21 cellular contexts compared by ENCODE assay signal in genomic region chr21:42819861-42820512, GRCh38. TPM values are rescaled to one million over a fixed set of nuclear protein-coding genes. Genes with fewer than 3 reads are reported as not detected.
DNase-seq lines count a peak whose midpoint lies in the region; ATAC-seq, FAIRE-seq and TF ChIP-seq lines count a peak whose summit lies in the region.
"Had no signal": no experiment of that assay in that cellular context is flagged by ENCODE, and none has a peak within 500 bp of the region (broad histone marks: within the 10 kb centered on the region; RNA-seq: fewer than 3 reads in every experiment).

No MANE protein-coding gene starts in this region.

- peaks cover 10 to 19% of the 10 kb centered on the region in 2 experiments for H3K9me3 ChIP-seq in H1 (ENCODE audit: insufficient read depth in 2 of 2, low read depth in 1 of 2, low read length in 1 of 2)
- H3K9me3 ChIP-seq: Peyer's patch had no signal

- no peaks in the 10 kb centered on the region for H3K36me3 ChIP-seq in H1 (ENCODE audit: control insufficient read depth in 2 of 4, insufficient read depth in 4 of 4, low read length in 3 of 4)
- H3K36me3 ChIP-seq: Peyer's patch, SJCRH30 had no signal

- peaks cover 16% of the 10 kb centered on the region for H3K27me3 Mint-ChIP-seq in osteocyte (ENCODE audit: unreplicated experiment)

- no peak overlapping the region for H2BK120ac ChIP-seq in H1 (replicated peaks; ENCODE audit: low read depth, low read length)

- H2AFZ ChIP-seq in H1 (ENCODE audit: low read length) = no peak overlapping the region
- H2AFZ ChIP-seq: GM23248 had no signal

- POLR2A ChIA-PET in H1 (lab: Charles Lee; ENCODE audit: partially characterized antibody) = interaction anchor here (1.6 to 2.8 kb wide), 3 partner anchors 11 to 34 kb away, joined by 3 to 13 read pairs (median 4); no protein-coding TSS in a partner anchor

- CTCF ChIA-PET in H1 (lab: Charles Lee; ENCODE audit: partially characterized antibody) = interaction anchor here (1.0 to 4.8 kb wide), 7 partner anchors 9 to 227 kb away, joined by 3 to 25 read pairs (median 7); no protein-coding TSS in a partner anchor

- H3K4me1 Mint-ChIP-seq in osteocyte (ENCODE audit: unreplicated experiment) = no peaks in the 10 kb centered on the region
- H3K4me1 Mint-ChIP-seq: B cell, CD14-positive monocyte had no signal

- no peak overlapping the region for H4K91ac ChIP-seq in H1 (replicated peaks; ENCODE audit: insufficient read length, low read length)

- peaks cover 0 to 1% (median 0%) of the 10 kb centered on the region in 4 experiments; a peak in 1 of 7 replicates for H3K4me1 ChIP-seq in H1 (replicated peaks in 1 of 4; ENCODE audit: control insufficient read depth in 3 of 4, insufficient read depth in 4 of 4, low read length in 3 of 4)
- H3K4me1 ChIP-seq: A549, Peyer's patch, SJCRH30 had no signal

- H2AK5ac ChIP-seq in H1 (ENCODE audit: low read depth, low read length) = no peak overlapping the region

- no peaks in the 10 kb centered on the region for H3K27me3 ChIP-seq in H1 (replicated peaks in 1 of 4; ENCODE audit: control insufficient read depth in 3 of 4, extremely low read depth in 1 of 4, insufficient read depth in 3 of 4, low read length in 3 of 4)
- H3K27me3 ChIP-seq: Peyer's patch, SJCRH30 had no signal

- H3K14ac ChIP-seq in H1 (ENCODE audit: insufficient read length) = no peak overlapping the region

- no peak overlapping the region for H3K9ac ChIP-seq in H1 (replicated peaks in 1 of 4; ENCODE audit: extremely low read depth in 1 of 4, low read depth in 3 of 4, low read length in 3 of 4)
- H3K9ac ChIP-seq: GM23248 had no signal

- no peaks in the 10 kb centered on the region for H3K23me2 ChIP-seq in H1 (ENCODE audit: low read depth, low read length)

- H3K56ac ChIP-seq in H1 (replicated peaks; ENCODE audit: insufficient read length, low read depth, low read length) = no peak overlapping the region

- no peaks in the 10 kb centered on the region for H3K79me1 ChIP-seq in H1 (ENCODE audit: low read depth, low read length)

- TF ChIP-seq CTCF in H1 (IDR thresholded peaks at IDR 0.05; ENCODE audit: control extremely low read depth in 1 of 3, insufficient read depth in 1 of 3, low read depth in 1 of 3, low read length in 3 of 3) (no peak), osteocyte (IDR thresholded peaks at IDR 0.05) (no peak)

- peak overlapping the region; percentile 87; the same call in 1 of the 2 replicates for H2BK12ac ChIP-seq in H1 (ENCODE audit: low read depth, low read length)

- no peaks in the 10 kb centered on the region for H3K79me2 ChIP-seq in H1 (ENCODE audit: control insufficient read depth in 1 of 2, insufficient read depth in 2 of 2, low read length in 2 of 2)

- no peak overlapping the region for H4K5ac ChIP-seq in H1 (ENCODE audit: insufficient read length, low read depth, low read length)

- no peak overlapping the region for H2BK15ac ChIP-seq in H1 (ENCODE audit: low read length)

- peak; percentile 35 for DNase-seq in activated CD8-positive, alpha-beta memory T cell treated with anti-CD3 and anti-CD28 coated beads, Interleukin-2, amount 50 U/mL, for 48 hours
- DNase-seq in activated CD8-positive, alpha-beta memory T cell treated with anti-CD3 and anti-CD28 coated beads, Interleukin-2, amount 50 U/mL, for 4 hours = no peak
- DNase-seq in H1 (ENCODE audit: low read depth in 1 of 2, low spot score in 2 of 2) (peak in 1 of 2 experiments; percentile 41), osteocyte (ENCODE audit: extremely low spot score, unreplicated experiment) (peak; percentile 62), NCI-H446 treated with DMSO at 0.1 percent for 48 hours (lab: John Stamatoyannopoulos, UW) (no peak), NCI-H187 treated with DMSO at 0.1 percent for 48 hours (lab: John Stamatoyannopoulos, UW) (no peak)
- DNase-seq: GM23248, HCEC 1CT, NCI-H1694, NCI-H2081 treated with DMSO at 0.1 percent for 48 hours, NCI-H446, NCI-H526 treated with DMSO at 0.1 percent for 48 hours, Peyer's patch, SJCRH30 had no signal

- no peak overlapping the region for H3K27ac Mint-ChIP-seq in osteocyte (ENCODE audit: unreplicated experiment)
- H3K27ac Mint-ChIP-seq: B cell, CD14-positive monocyte, IgD-negative memory B cell had no signal

- H3K4me3 Mint-ChIP-seq in osteocyte (ENCODE audit: unreplicated experiment) = no peak overlapping the region
- H3K4me3 Mint-ChIP-seq: B cell, CD14-positive monocyte, IgD-negative memory B cell had no signal

- no peak overlapping the region for H3K27ac ChIP-seq in H1 (ENCODE audit: low read depth, low read length)
- H3K27ac ChIP-seq: A549, GM23248, Peyer's patch, SJCRH30 had no signal

- H4K20me1 ChIP-seq in H1 (replicated peaks in 1 of 2; ENCODE audit: control insufficient read depth in 1 of 2, insufficient read depth in 2 of 2, low read length in 2 of 2) = no peaks in the 10 kb centered on the region

- H3K9me3 Mint-ChIP-seq in osteocyte (ENCODE audit: unreplicated experiment) = peaks cover 2% of the 10 kb centered on the region
- H3K9me3 Mint-ChIP-seq: IgD-negative memory B cell had no signal

- no peak overlapping the region for H4K8ac ChIP-seq in H1 (ENCODE audit: extremely low read depth, insufficient read depth, low read length)

- H3K4ac ChIP-seq in H1 (replicated peaks; ENCODE audit: insufficient read length, low read depth, low read length) = no peak overlapping the region

- no peak for TF ChIP-seq EP300 in H1 (IDR thresholded peaks at IDR 0.05; ENCODE audit: borderline replicate concordance in 1 of 2, low read depth in 2 of 2, low read length in 2 of 2)

- WGBS in H1 (ENCODE audit: extremely low coverage in 1 of 2, insufficient coverage in 1 of 2, insufficient read length in 1 of 2, insufficient replicate concordance in 2 of 2, low coverage in 1 of 2, low lambda C conversion rate in 2 of 2, missing lambda C conversion rate in 1 of 2), 2 experiments = 92% methylated on average over 7 of the region's 7 CpGs; no CpG with 5 or more reads in 1 of the 2 experiments

- H3K36me3 Mint-ChIP-seq in osteocyte (ENCODE audit: unreplicated experiment) = no peaks in the 10 kb centered on the region
- H3K36me3 Mint-ChIP-seq: CD14-positive monocyte had no signal

- FAIRE-seq in H1 (lab: Jason Lieb, UNC) = no peak
- FAIRE-seq: A549, G401.6, GM18507 had no signal

- ATAC-seq in HG02610 (IDR thresholded peaks at IDR 0.05; ENCODE audit: unreplicated experiment) = no peak
- ATAC-seq: A549 had no signal

- H3K23ac ChIP-seq in H1 (ENCODE audit: insufficient read length) = no peak overlapping the region

- no peak overlapping the region for H2BK5ac ChIP-seq in H1 (ENCODE audit: low read depth, low read length)

- no peak overlapping the region for H3K4me3 ChIP-seq in H1 (ENCODE audit: extremely low read depth in 1 of 4, insufficient read depth in 2 of 4, low read depth in 3 of 4, low read length in 4 of 4)
- H3K4me3 ChIP-seq: A549, GM23248, Peyer's patch, SJCRH30 had no signal

- H3K4me2 ChIP-seq in H1 (ENCODE audit: insufficient read depth in 1 of 2, low read depth in 2 of 2, low read length in 2 of 2) = no peak overlapping the region
- H3K4me2 ChIP-seq: A549 had no signal

- TF ChIP-seq RAD21 in H1 (IDR thresholded peaks at IDR 0.05 in 1 of 2, conservative IDR thresholded peaks at IDR 0.05 in 1 of 2; ENCODE audit: low read depth in 2 of 2, low read length in 2 of 2) = no peak

- H3K18ac ChIP-seq in H1 (ENCODE audit: extremely low read depth, low read length) = no peak overlapping the region

- no peak for TF ChIP-seq POLR2A in H1 (IDR thresholded peaks at IDR 0.05; ENCODE audit: control extremely low read depth in 1 of 2, low read depth in 2 of 2, low read length in 2 of 2)

- H2BK20ac ChIP-seq in H1 (ENCODE audit: low read length) = 0 out of 2 replicates have a peak overlapping the region, but pooled peaks have one; percentile 48

TF ChIP-seq in H1, 55 proteins besides CTCF, POLR2A, EP300 and RAD21:
- TF ChIP-seq, protein P1, sequence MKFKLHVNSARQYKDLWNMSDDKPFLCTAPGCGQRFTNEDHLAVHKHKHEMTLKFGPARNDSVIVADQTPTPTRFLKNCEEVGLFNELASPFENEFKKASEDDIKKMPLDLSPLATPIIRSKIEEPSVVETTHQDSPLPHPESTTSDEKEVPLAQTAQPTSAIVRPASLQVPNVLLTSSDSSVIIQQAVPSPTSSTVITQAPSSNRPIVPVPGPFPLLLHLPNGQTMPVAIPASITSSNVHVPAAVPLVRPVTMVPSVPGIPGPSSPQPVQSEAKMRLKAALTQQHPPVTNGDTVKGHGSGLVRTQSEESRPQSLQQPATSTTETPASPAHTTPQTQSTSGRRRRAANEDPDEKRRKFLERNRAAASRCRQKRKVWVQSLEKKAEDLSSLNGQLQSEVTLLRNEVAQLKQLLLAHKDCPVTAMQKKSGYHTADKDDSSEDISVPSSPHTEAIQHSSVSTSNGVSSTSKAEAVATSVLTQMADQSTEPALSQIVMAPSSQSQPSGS (IDR thresholded peaks at IDR 0.05; ENCODE audit: low read length) = no peak
- TF ChIP-seq MAX (IDR thresholded peaks at IDR 0.05) (no peak), KDM4A (IDR thresholded peaks at IDR 0.05; ENCODE audit: low read depth, low read length, severe bottlenecking) (no peak), NRF1 (IDR thresholded peaks at IDR 0.05; ENCODE audit: low read depth, low read length) (no peak), GTF2F1 (IDR thresholded peaks at IDR 0.05; ENCODE audit: borderline replicate concordance, low read depth, low read length) (no peak), SP2 (IDR thresholded peaks at IDR 0.05; ENCODE audit: low read length) (no peak), SP4 (IDR thresholded peaks at IDR 0.05; ENCODE audit: low read length) (no peak)

RNA-seq across cellular contexts. Expression of gene WDR4, which starts 59.4 kb away (rescaled TPM):
- 43.1 and 47.8 TPM in 2 replicates for total RNA-seq in H1 (2021; fragmentation: NEBNext Ultra II Directional; extraction: Animal tissue kit (Norgen Biotek cat#: 25700))
- polyA plus RNA-seq in H1 (2011; rRNA removed) = 28.9 and 45.5 TPM in 2 replicates
- 35.0 TPM for polyA plus RNA-seq in H1 (2011; cell fraction: cytosol; rRNA removed)
- polyA plus RNA-seq in H1 (2011; cell fraction: nucleus; rRNA removed) = 77.6 TPM
- polyA plus RNA-seq in H1 (2012, experiment 1 of 2) = 25.0 to 41.3 TPM (median 37.5 TPM) in 4 replicates
- 25.2 TPM for polyA plus RNA-seq in H1 (2012, experiment 2 of 2)
- polyA plus RNA-seq in H1 (2013, experiment 1 of 2) = 19.7 TPM
- 20.5 TPM for polyA plus RNA-seq in H1 (2013, experiment 2 of 2)
- polyA minus RNA-seq in H1 (2011; rRNA and poly(A)+ RNA removed) = 47.7 and 48.4 TPM in 2 replicates
- polyA minus RNA-seq in H1 (2011; cell fraction: cytosol; rRNA and poly(A)+ RNA removed) = 20.1 TPM
- 70.6 TPM for polyA minus RNA-seq in H1 (2011; cell fraction: nucleus; rRNA and poly(A)+ RNA removed)
- total RNA-seq in osteocyte = 15.0 and 15.7 TPM in 2 replicates

Comparison
In these comparisons a context has a peak if more than half of its experiments do, and no peak if none do; other contexts are left out.
1. DNase-seq: peak in activated CD8-positive, alpha-beta memory T cell treated with anti-CD3 and anti-CD28 coated beads, Interleukin-2, amount 50 U/mL, for 48 hours (single experiment) and osteocyte (single experiment); none in activated CD8-positive, alpha-beta memory T cell treated with anti-CD3 and anti-CD28 coated beads, Interleukin-2, amount 50 U/mL, for 4 hours (single experiment), NCI-H446 treated with DMSO at 0.1 percent for 48 hours (single experiment) and NCI-H187 treated with DMSO at 0.1 percent for 48 hours (single experiment).